In genomic region chr10:101925027-101925426, GRCh38 we compare ENCODE assay signal across 34 cellular contexts.
"Had no signal": no experiment of that assay in that cellular context is flagged by ENCODE, and none has a peak within 500 bp of the region (broad histone marks: within the 10 kb centered on the region; RNA-seq: fewer than 3 reads in every experiment).

No MANE protein-coding gene starts in this region.

- H3K9me3 ChIP-seq: MG63 had no signal

- DNase-seq: Karpas-422, MG63, MM.1S, MV-4-11, NCI-H1048, NCI-H1092, NCI-H1092 treated with DMSO at 0.1 percent for 48 hours, NCI-H1105, NCI-H1105 treated with DMSO at 0.1 percent for 48 hours, NCI-H1417, NCI-H1417 treated with DMSO at 0.1 percent for 48 hours, NCI-H1436, NCI-H1436 treated with DMSO at 0.1 percent for 48 hours, NCI-H146, NCI-H1694, NCI-H1694 treated with DMSO at 0.1 percent for 48 hours, NCI-H187, NCI-H187 treated with DMSO at 0.1 percent for 48 hours, NCI-H1930, NCI-H2029, NCI-H2029 treated with DMSO at 0.1 percent for 48 hours, NCI-H2081, NCI-H2081 treated with DMSO at 0.1 percent for 48 hours, NCI-H2107, NCI-H2171, NCI-H2171 treated with DMSO at 0.1 percent for 48 hours, NCI-H2227 treated with DMSO at 0.1 percent for 48 hours, NCI-H226, NCI-H345, NCI-H446, NCI-H446 treated with DMSO at 0.1 percent for 48 hours, NCI-H510A, NCI-H510A treated with DMSO at 0.1 percent for 48 hours had no signal

- H3K27me3 ChIP-seq: MG63 had no signal

- H3K4me2 ChIP-seq: KMS-11 had no signal

- H3K4me3 ChIP-seq: MG63 had no signal

- H3K9ac ChIP-seq: KMS-11 had no signal

- H3K27ac ChIP-seq: KMS-11 had no signal

- H3K36me3 ChIP-seq: MG63 had no signal
